Comparison of ENCODE assay signal across 8 cellular contexts in genomic region chr15:78241017-78241416, GRCh38. TPM values are rescaled to one million over a fixed set of nuclear protein-coding genes. Genes with fewer than 3 reads are reported as not detected.
A peak's percentile ranks its signal among the peaks of the same experiment; 100 is the strongest.
DNase-seq lines count a peak whose midpoint lies in the region; ATAC-seq and TF ChIP-seq lines count a peak whose summit lies in the region.

No MANE protein-coding gene starts in this region.

- intact Hi-C loops in activated CD4-positive, alpha-beta T cell treated with anti-CD3 and anti-CD28 coated beads for 36 hours (cut with DNase I, micrococcal nuclease): loop anchor here (1.0 to 5.0 kb wide), 9 partner anchors 46 to 331 kb away; partner anchors contain the start of gene CIB2 (in 1 of the 2)

- TF ChIP-seq CTCF in AG09319 (IDR thresholded peaks at IDR 0.05; ENCODE audit: low read depth, low read length): peak; percentile 93
- peak; percentile 70 for TF ChIP-seq CTCF in GM20000 (IDR thresholded peaks at IDR 0.05; ENCODE audit: extremely low read depth, missing control alignments)

- no peak overlapping the region for H3K27ac Mint-ChIP-seq in activated CD4-positive, alpha-beta T cell treated with anti-CD3 and anti-CD28 coated beads for 36 hours

- H3K36me3 Mint-ChIP-seq in activated CD4-positive, alpha-beta T cell treated with anti-CD3 and anti-CD28 coated beads for 36 hours (ENCODE audit: low read depth): no peaks in the 10 kb centered on the region

- no peaks in the 10 kb centered on the region for H3K9me3 Mint-ChIP-seq in activated CD4-positive, alpha-beta T cell treated with anti-CD3 and anti-CD28 coated beads for 36 hours (ENCODE audit: low read depth)

- POLR2A ChIA-PET in activated CD4-positive, alpha-beta T cell treated with anti-CD3 and anti-CD28 coated beads for 36 hours (lab: Charles Lee): interaction anchor here (0.9 kb wide), 1 partner anchor 15 kb away, joined by 5 read pairs; no protein-coding TSS in a partner anchor

- peak; percentile 32 for DNase-seq in AG09319 (ENCODE audit: extremely low read depth, low read depth)
- DNase-seq in GM20000 (ENCODE audit: low spot score): peak; percentile 90
- peak; percentile 64 for DNase-seq in NCI-H2196 (lab: John Stamatoyannopoulos, UW; ENCODE audit: unreplicated experiment)
- DNase-seq in activated CD4-positive, alpha-beta T cell treated with anti-CD3 and anti-CD28 coated beads for 36 hours: peak; percentile 93
- DNase-seq in cerebellar cortex (ENCODE audit: low spot score): peak; percentile 74
- DNase-seq in left lobe of liver (ENCODE audit: low spot score): peak; percentile 86
- DNase-seq in stimulated activated CD4-positive, alpha-beta T cell treated with anti-CD3 and anti-CD28 coated beads, Interleukin-4, amount 100 ng/mL, for 1 hour: peak; percentile 86

- H3K27me3 Mint-ChIP-seq in activated CD4-positive, alpha-beta T cell treated with anti-CD3 and anti-CD28 coated beads for 36 hours: no peaks in the 10 kb centered on the region

- no peak overlapping the region for H3K4me3 Mint-ChIP-seq in activated CD4-positive, alpha-beta T cell treated with anti-CD3 and anti-CD28 coated beads for 36 hours

- ATAC-seq in activated CD4-positive, alpha-beta T cell treated with anti-CD3 and anti-CD28 coated beads for 36 hours: peak; percentile 96
- ATAC-seq in left lobe of liver (peak; percentile 97), GM18868 (IDR thresholded peaks at IDR 0.05; ENCODE audit: unreplicated experiment) (no peak)

- no peaks in the 10 kb centered on the region for H3K4me1 Mint-ChIP-seq in activated CD4-positive, alpha-beta T cell treated with anti-CD3 and anti-CD28 coated beads for 36 hours

- CTCF ChIA-PET in activated CD4-positive, alpha-beta T cell treated with anti-CD3 and anti-CD28 coated beads for 36 hours (lab: Charles Lee): interaction anchor here (0.5 to 5.1 kb wide), 38 partner anchors 9 to 1227 kb away, joined by 3 to 123 read pairs (median 5); partner anchors contain the start of genes CIB2 and IDH3A

RNA-seq across cellular contexts. Expression of gene ACSBG1, which starts 6.7 kb away (rescaled TPM):
- under 1 TPM in 1 of 2 experiments, not detected in 1; 0.02 TPM for total RNA-seq in activated CD4-positive, alpha-beta T cell treated with anti-CD3 and anti-CD28 coated beads for 36 hours
- total RNA-seq in left lobe of liver: not detected

RNA-seq across cellular contexts. Expression of gene DNAJA4, which starts 23.3 kb away (rescaled TPM):
- total RNA-seq in activated CD4-positive, alpha-beta T cell treated with anti-CD3 and anti-CD28 coated beads for 36 hours: 10 to 100 TPM; 38.6 to 41.5 TPM
- total RNA-seq in left lobe of liver: 0.86 TPM

RNA-seq across cellular contexts. Expression of gene SKIC8, which starts 58.4 kb away (rescaled TPM):
- 10 to 100 TPM; 39.2 to 52.6 TPM for total RNA-seq in activated CD4-positive, alpha-beta T cell treated with anti-CD3 and anti-CD28 coated beads for 36 hours
- total RNA-seq in left lobe of liver: 22.1 TPM

Comparison
In these comparisons a context has a peak if more than half of its experiments do, and no peak if none do; other contexts are left out.
1. DNase-seq: peak in every context shown above with its lines; median percentile 93 in activated CD4-positive, alpha-beta T cell treated with anti-CD3 and anti-CD28 coated beads for 36 hours; 90 in GM20000; 86 in left lobe of liver; 86 in stimulated activated CD4-positive, alpha-beta T cell treated with anti-CD3 and anti-CD28 coated beads, Interleukin-4, amount 100 ng/mL, for 1 hour; 74 in cerebellar cortex; 64 in NCI-H2196; 32 in AG09319.
2. RNA of gene DNAJA4, which starts 23.3 kb away (total RNA-seq): 38.6 to 41.5 TPM in activated CD4-positive, alpha-beta T cell treated with anti-CD3 and anti-CD28 coated beads for 36 hours; 0.86 TPM in left lobe of liver (single experiment); every median in the first group is over 10 times any median in the second.